39 cellular contexts compared by ENCODE assay signal in genomic region chrX:138769918-138770317, GRCh38. TPM values are rescaled to one million over a fixed set of nuclear protein-coding genes. Genes with fewer than 3 reads are reported as not detected.
"Had no signal": no experiment of that assay in that cellular context is flagged by ENCODE, and none has a peak within 500 bp of the region (broad histone marks: within the 10 kb centered on the region; RNA-seq: fewer than 3 reads in every experiment).

No MANE protein-coding gene starts in this region.

- H3K4me3 ChIP-seq: adrenal gland, ascending aorta, body of pancreas, breast epithelium, cardiac muscle cell, colonic mucosa had no signal

- H3K27me3 ChIP-seq: ascending aorta, body of pancreas, brain microvascular endothelial cell, cardiac muscle cell, colonic mucosa had no signal

- H3K9me3 ChIP-seq: adrenal gland, ascending aorta, body of pancreas, breast epithelium, colonic mucosa had no signal

- H3K36me3 ChIP-seq: adrenal gland, ascending aorta, brain microvascular endothelial cell, breast epithelium, cardiac muscle cell, colonic mucosa had no signal

- ATAC-seq: activated naive CD4-positive, alpha-beta T cell treated with anti-CD3 and anti-CD28 coated beads, Interleukin-2, amount 50 U/mL, for 72 hours; activated naive CD8-positive, alpha-beta T cell treated with anti-CD3 and anti-CD28 coated beads, Interleukin-2, amount 50 U/mL, for 24 hours; activated T-cell treated with anti-CD3 and anti-CD28 coated beads, Interleukin-2, amount 50 U/mL, for 4 hours; activated T-cell treated with anti-CD3 and anti-CD28 coated beads, Interleukin-2, amount 50 U/mL, for 72 hours; activated T-helper 17 cell treated with anti-CD3 and anti-CD28 coated beads, Interleukin-2, amount 50 U/mL, for 72 hours; body of pancreas had no signal

- FAIRE-seq: bronchial epithelial cell had no signal

- H3K36me3 Mint-ChIP-seq: activated naive CD4-positive, alpha-beta T cell treated with anti-CD3 and anti-CD28 coated beads, Interleukin-2, amount 10 ng/mL, durations not matched to agents 7 days and 5 days; activated naive CD4-positive, alpha-beta T cell treated with anti-CD3 and anti-CD28 coated beads, Interleukin-2, amount 50 U/mL, for 24 hours; activated naive CD4-positive, alpha-beta T cell treated with anti-CD3 and anti-CD28 coated beads, Interleukin-2, amount 50 U/mL, for 72 hours; activated naive CD8-positive, alpha-beta T cell; activated naive CD8-positive, alpha-beta T cell treated with anti-CD3 and anti-CD28 coated beads for 36 hours; activated naive CD8-positive, alpha-beta T cell treated with anti-CD3 and anti-CD28 coated beads, Interleukin-2, amount 10 ng/mL, durations not matched to agents 7 days and 5 days; brain had no signal

- H3K27ac Mint-ChIP-seq: activated naive CD4-positive, alpha-beta T cell treated with anti-CD3 and anti-CD28 coated beads for 36 hours; activated naive CD4-positive, alpha-beta T cell treated with anti-CD3 and anti-CD28 coated beads, Interleukin-2, amount 10 ng/mL, durations not matched to agents 7 days and 5 days; activated naive CD4-positive, alpha-beta T cell treated with anti-CD3 and anti-CD28 coated beads, Interleukin-2, amount 50 U/mL, for 24 hours; activated naive CD4-positive, alpha-beta T cell treated with anti-CD3 and anti-CD28 coated beads, Interleukin-2, amount 50 U/mL, for 72 hours; activated naive CD8-positive, alpha-beta T cell; activated naive CD8-positive, alpha-beta T cell treated with anti-CD3 and anti-CD28 coated beads for 36 hours; activated naive CD8-positive, alpha-beta T cell treated with anti-CD3 and anti-CD28 coated beads, Interleukin-2, amount 10 ng/mL, durations not matched to agents 7 days and 5 days; activated naive CD8-positive, alpha-beta T cell treated with anti-CD3 and anti-CD28 coated beads, Interleukin-2, amount 50 U/mL, for 24 hours; activated T-cell treated with anti-CD3 and anti-CD28 coated beads, Interleukin-2, amount 50 U/mL, for 24 hours; activated T-cell treated with anti-CD3 and anti-CD28 coated beads, Interleukin-2, amount 50 U/mL, for 72 hours; activated T-helper 17 cell treated with anti-CD3 and anti-CD28 coated beads, Interleukin-2, amount 50 U/mL, for 72 hours; activated T-helper 2 cell treated with anti-CD3 and anti-CD28 coated beads, Interferon-gamma antibody, Interleukin-2, Interleukin-4, amounts not matched to agents 10 μg/mL and 5 μg/mL and 100 μg/mL, durations not matched to agents 14 hours and 24 hours and 36 hours; brain had no signal

- DNase-seq: activated effector memory CD4-positive, alpha-beta T cell treated with anti-CD3 and anti-CD28 coated beads, Interleukin-2, amount 50 U/mL, for 16 hours; activated effector memory CD4-positive, alpha-beta T cell treated with Interleukin-2 at 50 U/mL for 16 hours; activated gamma-delta T cell; activated gamma-delta T cell treated with Interleukin-2 at 50 U/mL for 16 hours; activated naive CD4-positive, alpha-beta T cell; activated naive CD4-positive, alpha-beta T cell treated with anti-CD3 and anti-CD28 coated beads for 36 hours; activated naive CD4-positive, alpha-beta T cell treated with anti-CD3 and anti-CD28 coated beads, Interleukin-2, amount 10 ng/mL, durations not matched to agents 7 days and 5 days; activated naive CD4-positive, alpha-beta T cell treated with anti-CD3 and anti-CD28 coated beads, Interleukin-2, amount 50 U/mL, for 16 hours; activated naive CD4-positive, alpha-beta T cell treated with Interleukin-2 at 50 U/mL for 16 hours; activated naive CD8-positive, alpha-beta T cell treated with anti-CD3 and anti-CD28 coated beads for 36 hours; activated naive CD8-positive, alpha-beta T cell treated with anti-CD3 and anti-CD28 coated beads, Interleukin-2, amount 10 ng/mL, durations not matched to agents 7 days and 5 days; activated naive CD8-positive, alpha-beta T cell treated with anti-CD3 and anti-CD28 coated beads, Interleukin-2, amount 50 U/mL, for 24 hours; activated T-cell treated with anti-CD3 and anti-CD28 coated beads, Interleukin-2, amount 50 U/mL, for 24 hours; activated T-cell treated with anti-CD3 and anti-CD28 coated beads, Interleukin-2, amount 50 U/mL, for 4 hours; activated T-cell treated with anti-CD3 and anti-CD28 coated beads, Interleukin-2, amount 50 U/mL, for 48 hours; activated T-cell treated with anti-CD3 and anti-CD28 coated beads, Interleukin-2, amount 50 U/mL, for 72 hours; adrenal gland; amniotic stem cell; amygdala; anterior cingulate cortex; aorta; body of pancreas; brain microvascular endothelial cell; central memory CD4-positive, alpha-beta T cell; cerebellar nuclear complex; colonic mucosa had no signal

- H3K9me3 Mint-ChIP-seq: activated naive CD4-positive, alpha-beta T cell treated with anti-CD3 and anti-CD28 coated beads for 36 hours; activated naive CD4-positive, alpha-beta T cell treated with anti-CD3 and anti-CD28 coated beads, Interleukin-2, amount 10 ng/mL, durations not matched to agents 7 days and 5 days; activated naive CD4-positive, alpha-beta T cell treated with anti-CD3 and anti-CD28 coated beads, Interleukin-2, amount 50 U/mL, for 24 hours; activated naive CD4-positive, alpha-beta T cell treated with anti-CD3 and anti-CD28 coated beads, Interleukin-2, amount 50 U/mL, for 72 hours; activated naive CD8-positive, alpha-beta T cell treated with anti-CD3 and anti-CD28 coated beads for 36 hours; activated naive CD8-positive, alpha-beta T cell treated with anti-CD3 and anti-CD28 coated beads, Interleukin-2, amount 10 ng/mL, durations not matched to agents 7 days and 5 days; activated naive CD8-positive, alpha-beta T cell treated with anti-CD3 and anti-CD28 coated beads, Interleukin-2, amount 50 U/mL, for 24 hours; activated T-cell treated with anti-CD3 and anti-CD28 coated beads, Interleukin-2, amount 50 U/mL, for 24 hours; activated T-cell treated with anti-CD3 and anti-CD28 coated beads, Interleukin-2, amount 50 U/mL, for 4 hours; activated T-cell treated with anti-CD3 and anti-CD28 coated beads, Interleukin-2, amount 50 U/mL, for 72 hours; activated T-helper 1 cell treated with anti-CD3 and anti-CD28 coated beads, Interleukin-12 subunit alpha, Interleukin-12 subunit beta, Interleukin-2, Interleukin-4 antibody, amounts not matched to agents 30 ng/mL and 10 ng/mL and 1 ng/mL, durations not matched to agents 14 hours and 24 hours and 36 hours; activated T-helper 17 cell treated with anti-CD3 and anti-CD28 coated beads, Interleukin-2, amount 50 U/mL, for 72 hours; activated T-helper 2 cell treated with anti-CD3 and anti-CD28 coated beads, Interferon-gamma antibody, Interleukin-2, Interleukin-4, amounts not matched to agents 10 μg/mL and 5 μg/mL and 100 μg/mL, durations not matched to agents 14 hours and 24 hours and 36 hours; brain; central memory CD8-positive, alpha-beta T cell had no signal

- H3K4me1 ChIP-seq: adrenal gland, ascending aorta, body of pancreas, breast epithelium, colonic mucosa had no signal

- H3K4me1 Mint-ChIP-seq: activated naive CD4-positive, alpha-beta T cell treated with anti-CD3 and anti-CD28 coated beads, Interleukin-2, amount 10 ng/mL, durations not matched to agents 7 days and 5 days; activated naive CD4-positive, alpha-beta T cell treated with anti-CD3 and anti-CD28 coated beads, Interleukin-2, amount 50 U/mL, for 24 hours; activated naive CD8-positive, alpha-beta T cell treated with anti-CD3 and anti-CD28 coated beads for 36 hours; activated naive CD8-positive, alpha-beta T cell treated with anti-CD3 and anti-CD28 coated beads, Interleukin-2, amount 10 ng/mL, durations not matched to agents 7 days and 5 days; activated naive CD8-positive, alpha-beta T cell treated with anti-CD3 and anti-CD28 coated beads, Interleukin-2, amount 50 U/mL, for 24 hours; activated T-helper 17 cell treated with anti-CD3 and anti-CD28 coated beads, Interleukin-2, amount 50 U/mL, for 72 hours; central memory CD8-positive, alpha-beta T cell had no signal

- H3K4me3 Mint-ChIP-seq: activated naive CD4-positive, alpha-beta T cell treated with anti-CD3 and anti-CD28 coated beads for 36 hours; activated naive CD4-positive, alpha-beta T cell treated with anti-CD3 and anti-CD28 coated beads, Interleukin-2, amount 10 ng/mL, durations not matched to agents 7 days and 5 days; activated naive CD4-positive, alpha-beta T cell treated with anti-CD3 and anti-CD28 coated beads, Interleukin-2, amount 50 U/mL, for 24 hours; activated naive CD8-positive, alpha-beta T cell; activated naive CD8-positive, alpha-beta T cell treated with anti-CD3 and anti-CD28 coated beads for 36 hours; activated naive CD8-positive, alpha-beta T cell treated with anti-CD3 and anti-CD28 coated beads, Interleukin-2, amount 10 ng/mL, durations not matched to agents 7 days and 5 days; activated naive CD8-positive, alpha-beta T cell treated with anti-CD3 and anti-CD28 coated beads, Interleukin-2, amount 50 U/mL, for 24 hours; activated T-cell treated with anti-CD3 and anti-CD28 coated beads, Interleukin-2, amount 50 U/mL, for 24 hours; activated T-cell treated with anti-CD3 and anti-CD28 coated beads, Interleukin-2, amount 50 U/mL, for 4 hours; activated T-cell treated with anti-CD3 and anti-CD28 coated beads, Interleukin-2, amount 50 U/mL, for 72 hours; activated T-helper 1 cell treated with anti-CD3 and anti-CD28 coated beads, Interleukin-12 subunit alpha, Interleukin-12 subunit beta, Interleukin-2, Interleukin-4 antibody, amounts not matched to agents 30 ng/mL and 10 ng/mL and 1 ng/mL, durations not matched to agents 14 hours and 24 hours and 36 hours; activated T-helper 17 cell treated with anti-CD3 and anti-CD28 coated beads, Interleukin-2, amount 50 U/mL, for 72 hours; brain; central memory CD8-positive, alpha-beta T cell had no signal

- H3K27me3 Mint-ChIP-seq: activated naive CD4-positive, alpha-beta T cell treated with anti-CD3 and anti-CD28 coated beads, Interleukin-2, amount 10 ng/mL, durations not matched to agents 7 days and 5 days; activated naive CD8-positive, alpha-beta T cell; activated naive CD8-positive, alpha-beta T cell treated with anti-CD3 and anti-CD28 coated beads for 36 hours; activated naive CD8-positive, alpha-beta T cell treated with anti-CD3 and anti-CD28 coated beads, Interleukin-2, amount 10 ng/mL, durations not matched to agents 7 days and 5 days; activated naive CD8-positive, alpha-beta T cell treated with anti-CD3 and anti-CD28 coated beads, Interleukin-2, amount 50 U/mL, for 24 hours; activated T-helper 17 cell treated with anti-CD3 and anti-CD28 coated beads, Interleukin-2, amount 50 U/mL, for 72 hours; brain; central memory CD8-positive, alpha-beta T cell had no signal

- H3K27ac ChIP-seq: adrenal gland, ascending aorta, body of pancreas, brain microvascular endothelial cell, breast epithelium, cardiac muscle cell, colonic mucosa had no signal

RNA-seq across cellular contexts. Expression of gene FGF13, which starts 58.4 kb away (rescaled TPM):
- total RNA-seq: activated naive CD4-positive, alpha-beta T cell treated with anti-CD3 and anti-CD28 coated beads for 36 hours; activated naive CD4-positive, alpha-beta T cell treated with anti-CD3 and anti-CD28 coated beads, Interleukin-2, amount 50 U/mL, for 72 hours; activated naive CD8-positive, alpha-beta T cell treated with anti-CD3 and anti-CD28 coated beads for 36 hours; activated naive CD8-positive, alpha-beta T cell treated with anti-CD3 and anti-CD28 coated beads, Interleukin-2, amount 10 ng/mL, durations not matched to agents 7 days and 5 days; activated T-cell treated with anti-CD3 and anti-CD28 coated beads, Interleukin-2, amount 50 U/mL, for 4 hours; activated T-cell treated with anti-CD3 and anti-CD28 coated beads, Interleukin-2, amount 50 U/mL, for 72 hours; activated T-helper 1 cell treated with anti-CD3 and anti-CD28 coated beads, Interleukin-12 subunit alpha, Interleukin-12 subunit beta, Interleukin-2, Interleukin-4 antibody, amounts not matched to agents 30 ng/mL and 10 ng/mL and 1 ng/mL, durations not matched to agents 14 hours and 24 hours and 36 hours; activated T-helper 17 cell treated with anti-CD3 and anti-CD28 coated beads, Interleukin-2, amount 50 U/mL, for 72 hours; activated T-helper 2 cell treated with anti-CD3 and anti-CD28 coated beads, Interferon-gamma antibody, Interleukin-2, Interleukin-4, amounts not matched to agents 10 μg/mL and 5 μg/mL and 100 μg/mL, durations not matched to agents 14 hours and 24 hours and 36 hours; chondrocyte had no signal
